ENCODE assay signal across 12 cellular contexts in the genomic region with DNA sequence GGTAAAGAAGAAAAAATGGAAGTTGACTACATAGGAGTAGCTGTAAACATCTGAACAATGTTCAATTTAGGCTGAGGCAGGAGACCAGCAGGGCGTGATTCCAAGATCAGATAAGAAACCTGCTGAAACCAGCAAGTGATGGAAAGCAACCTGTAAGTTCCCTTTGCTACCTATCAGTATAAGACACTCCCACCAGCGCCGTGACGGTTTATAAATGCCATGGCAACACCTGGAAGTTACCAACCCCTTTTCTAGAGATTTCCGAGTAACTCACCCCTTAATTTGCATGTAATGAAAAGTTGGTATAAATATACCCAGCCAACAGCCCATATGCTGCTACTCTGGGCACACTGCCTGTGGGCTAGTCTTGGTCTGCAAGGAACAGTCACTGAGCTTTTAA.
A peak's percentile ranks its signal among the peaks of the same experiment; 100 is the strongest.
DNase-seq lines count a peak whose midpoint lies in the region; ATAC-seq and TF ChIP-seq lines count a peak whose summit lies in the region.
"Had no signal": no experiment of that assay in that cellular context is flagged by ENCODE, and none has a peak within 500 bp of the region (broad histone marks: within the 10 kb centered on the region; RNA-seq: fewer than 3 reads in every experiment).

No MANE protein-coding gene starts in this region.

- peaks cover 4% of the 10 kb centered on the region for H3K9me3 ChIP-seq in parathyroid adenoma (ENCODE audit: control insufficient read depth, low read length)

- peaks cover 0 to 12% of the 10 kb centered on the region in 2 donors for H3K27me3 Mint-ChIP-seq in effector memory CD8-positive, alpha-beta T cell

- H3K27ac Mint-ChIP-seq in effector memory CD8-positive, alpha-beta T cell = peak overlapping the region in 1 of 2 donors; percentile 94

- no peak overlapping the region for H3K9ac ChIP-seq in parathyroid adenoma

- no peaks in the 10 kb centered on the region for H3K27me3 ChIP-seq in parathyroid adenoma (ENCODE audit: control insufficient read depth, insufficient read depth, low read length)
- H3K27me3 ChIP-seq: hepatocyte had no signal

- peaks cover 12% of the 10 kb centered on the region for H3K36me3 Mint-ChIP-seq in effector memory CD8-positive, alpha-beta T cell (ENCODE audit: insufficient read depth)

- peak overlapping the region; percentile 90 to 91 for H3K4me3 Mint-ChIP-seq in effector memory CD8-positive, alpha-beta T cell

- H3K4me1 ChIP-seq in parathyroid adenoma = peaks cover 9% of the 10 kb centered on the region

- H3K79me2 ChIP-seq in parathyroid adenoma = no peaks in the 10 kb centered on the region

- TF ChIP-seq CTCF in parathyroid adenoma (IDR thresholded peaks at IDR 0.05) = no peak

- H3K9me3 Mint-ChIP-seq in effector memory CD8-positive, alpha-beta T cell = no peaks in the 10 kb centered on the region

- ATAC-seq in effector memory CD8-positive, alpha-beta T cell (replicated peaks) = no peak

- H2AFZ ChIP-seq in parathyroid adenoma = peak overlapping the region; percentile 89

- no peak overlapping the region for H3K27ac ChIP-seq in parathyroid adenoma
- H3K27ac ChIP-seq: hepatocyte had no signal

- peak overlapping the region; percentile 98 for H3K4me3 ChIP-seq in parathyroid adenoma (ENCODE audit: low read depth, low read length)

- H3K36me3 ChIP-seq in parathyroid adenoma (ENCODE audit: control insufficient read depth, insufficient read depth, low read length) = no peaks in the 10 kb centered on the region

- H3K4me1 Mint-ChIP-seq in effector memory CD8-positive, alpha-beta T cell (ENCODE audit: low read depth in 2 of 2) = peaks cover 15 to 17% of the 10 kb centered on the region in 2 donors

- peak; percentile 4 for DNase-seq in NCI-H2171 treated with DMSO at 0.1 percent for 48 hours (lab: John Stamatoyannopoulos, UW)
- DNase-seq in NCI-H2171 (lab: John Stamatoyannopoulos, UW) = no peak
- peak; percentile 57 to 64 for DNase-seq in NCI-H526 (lab: John Stamatoyannopoulos, UW)
- no peak for DNase-seq in effector memory CD8-positive, alpha-beta T cell
- no peak for DNase-seq in inferior parietal cortex (ENCODE audit: extremely low spot score)
- DNase-seq in NCI-H510A (lab: John Stamatoyannopoulos, UW) = no peak
- no peak for DNase-seq in SIG-M5 treated with dmso at 0.1 percent for 504 hours (lab: John Stamatoyannopoulos, UW; ENCODE audit: unreplicated experiment)
- DNase-seq: NCI-H1105, NCI-H446 treated with DMSO at 0.1 percent for 48 hours, Right ventricle myocardium superior had no signal

- H3K4me2 ChIP-seq in parathyroid adenoma (ENCODE audit: low read length) = peak overlapping the region; percentile 82

Comparison
In these comparisons a context has a peak if more than half of its experiments do, and no peak if none do; other contexts are left out.
1. DNase-seq: peak in NCI-H2171 treated with DMSO at 0.1 percent for 48 hours (single experiment) and NCI-H526 (2 of 2); none in NCI-H2171 (single experiment), effector memory CD8-positive, alpha-beta T cell (0 of 3), inferior parietal cortex (single experiment), NCI-H510A (single experiment) and SIG-M5 treated with dmso at 0.1 percent for 504 hours (single experiment).